Comparison of ENCODE assay signal across 2 cellular contexts in the genomic region with DNA sequence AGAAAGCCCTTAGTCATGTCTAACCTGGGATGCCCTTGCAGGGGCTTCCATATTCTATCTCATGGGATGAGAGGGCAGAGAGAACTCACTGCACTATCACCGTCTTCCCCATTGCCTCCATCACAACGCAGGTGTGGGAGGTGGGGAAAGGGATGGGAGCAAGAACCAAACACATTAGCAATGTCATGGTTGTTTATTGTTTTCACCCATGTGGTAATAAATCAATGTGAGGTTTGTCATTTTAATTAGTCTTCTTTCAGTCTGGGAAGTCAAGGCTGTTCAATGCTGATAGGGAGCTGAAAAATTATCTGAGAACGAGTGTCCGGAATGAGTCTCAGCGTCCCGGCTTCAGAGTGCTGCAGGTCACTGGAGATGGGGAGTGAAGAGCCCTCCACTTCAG.
A peak's percentile ranks its signal among the peaks of the same experiment; 100 is the strongest.
TF ChIP-seq lines count a peak whose summit lies in the region.

No MANE protein-coding gene starts in this region.

TF ChIP-seq in IMR-90, 13 proteins besides CTCF, POLR2A, EP300 and RAD21 (continued from another document):
- TF ChIP-seq FOS (IDR thresholded peaks at IDR 0.05; ENCODE audit: low read depth, low read length) (no peak), RFX5 (IDR thresholded peaks at IDR 0.05; ENCODE audit: low read depth, low read length) (no peak), CEBPB (IDR thresholded peaks at IDR 0.05; ENCODE audit: low read depth, low read length) (no peak), MXI1 (IDR thresholded peaks at IDR 0.05; ENCODE audit: borderline replicate concordance, low read depth, low read length) (no peak), MAFK (IDR thresholded peaks at IDR 0.05; ENCODE audit: low read depth, low read length) (no peak), BHLHE40 (IDR thresholded peaks at IDR 0.05; ENCODE audit: low read depth, low read length) (no peak), SMC3 (IDR thresholded peaks at IDR 0.05; ENCODE audit: low read depth, low read length) (no peak), CHD1 (IDR thresholded peaks at IDR 0.05; ENCODE audit: low read depth, low read length) (no peak), MAZ (IDR thresholded peaks at IDR 0.05; ENCODE audit: borderline replicate concordance, low read depth, low read length) (no peak), RCOR1 (IDR thresholded peaks at IDR 0.05; ENCODE audit: insufficient replicate concordance, low read length) (no peak), NFE2L2 (IDR thresholded peaks at IDR 0.05; ENCODE audit: low read depth, low read length) (no peak)
- TF ChIP-seq, protein P1, sequence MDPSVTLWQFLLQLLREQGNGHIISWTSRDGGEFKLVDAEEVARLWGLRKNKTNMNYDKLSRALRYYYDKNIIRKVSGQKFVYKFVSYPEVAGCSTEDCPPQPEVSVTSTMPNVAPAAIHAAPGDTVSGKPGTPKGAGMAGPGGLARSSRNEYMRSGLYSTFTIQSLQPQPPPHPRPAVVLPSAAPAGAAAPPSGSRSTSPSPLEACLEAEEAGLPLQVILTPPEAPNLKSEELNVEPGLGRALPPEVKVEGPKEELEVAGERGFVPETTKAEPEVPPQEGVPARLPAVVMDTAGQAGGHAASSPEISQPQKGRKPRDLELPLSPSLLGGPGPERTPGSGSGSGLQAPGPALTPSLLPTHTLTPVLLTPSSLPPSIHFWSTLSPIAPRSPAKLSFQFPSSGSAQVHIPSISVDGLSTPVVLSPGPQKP (IDR thresholded peaks at IDR 0.05; ENCODE audit: borderline replicate concordance, low read depth, low read length), result no peak

TF ChIP-seq in K562, 482 proteins besides CTCF, POLR2A, EP300 and RAD21 (continued from another document):
- TF ChIP-seq CTBP1 (IDR thresholded peaks at IDR 0.05; ENCODE audit: borderline replicate concordance) (peak; percentile 33; the same call in 1 of the 2 replicates), TAL1 (IDR thresholded peaks at IDR 0.05) (peak; percentile 54; the same call in 1 of the 2 replicates), XRCC5 (IDR thresholded peaks at IDR 0.05; ENCODE audit: low read depth, low read length) (no peak), NCOR1 (IDR thresholded peaks at IDR 0.05) (peak; percentile 38; the same call in 1 of the 2 replicates), CUX1 (CRISPR knock-in tag; IDR thresholded peaks at IDR 0.05) (no peak), TEAD4 (IDR thresholded peaks at IDR 0.05; ENCODE audit: low read length) (0 out of 2 replicates have a peak, but pooled peaks have one; percentile 31), TEAD4 (CRISPR knock-in tag; IDR thresholded peaks at IDR 0.05; ENCODE audit: borderline replicate concordance) (no peak), MCM3 (IDR thresholded peaks at IDR 0.05) (no peak), ZNF589 (CRISPR knock-in tag; IDR thresholded peaks at IDR 0.05; ENCODE audit: low read depth) (no peak), NFE2 (IDR thresholded peaks at IDR 0.05; ENCODE audit: low read depth) (0 out of 2 replicates have a peak, but pooled peaks have one; percentile 2), PKNOX1 (IDR thresholded peaks at IDR 0.05) (peak; percentile 50; the same call in 1 of the 2 replicates), HMGN3 (IDR thresholded peaks at IDR 0.05; ENCODE audit: borderline replicate concordance, extremely low read depth, insufficient read length, low read depth, low read length) (no peak), CXXC5 (CRISPR knock-in tag; IDR thresholded peaks at IDR 0.05) (0 out of 2 replicates have a peak, but pooled peaks have one; percentile 21), PBX2 (CRISPR knock-in tag; IDR thresholded peaks at IDR 0.05; ENCODE audit: low read depth) (no peak), PBX2 (tag; conservative IDR thresholded peaks at IDR 0.05; ENCODE audit: low read depth) (peak; percentile 93), SMAD4 (CRISPR knock-in tag; conservative IDR thresholded peaks at IDR 0.05) (peak; percentile 53; the same call in 1 of the 2 replicates), BRF1 (IDR thresholded peaks at IDR 0.05; ENCODE audit: borderline replicate concordance, extremely low read depth, insufficient read length) (no peak), NR0B1 (IDR thresholded peaks at IDR 0.05; ENCODE audit: partially characterized antibody) (no peak), CBFA2T3 (IDR thresholded peaks at IDR 0.05) (peak; percentile 63), ARID1B (IDR thresholded peaks at IDR 0.05) (peak; percentile 67), MEIS2 (IDR thresholded peaks at IDR 0.05; ENCODE audit: partially characterized antibody) (peak; percentile 89), L3MBTL2 (IDR thresholded peaks at IDR 0.05) (no peak)
TF ChIP-seq in K562: peak in this region for 18.
